Comparison of ENCODE assay signal across 1 cellular context in genomic region chr17:62065611-62066468, GRCh38.
TF ChIP-seq lines count a peak whose summit lies in the region.

No MANE protein-coding gene starts in this region.

TF ChIP-seq in K562, 482 proteins besides CTCF, POLR2A, EP300 and RAD21 (continued from another document and continues in another):
- TF ChIP-seq ZNF134 (CRISPR knock-in tag; conservative IDR thresholded peaks at IDR 0.05) (no peak), TAF1 (IDR thresholded peaks at IDR 0.05; ENCODE audit: control insufficient read depth, extremely low read depth, insufficient read depth, low read length, severe bottlenecking) (peak; percentile 82), KLF13 (tag; IDR thresholded peaks at IDR 0.05; ENCODE audit: borderline replicate concordance, low read depth) (no peak), NFXL1 (CRISPR knock-in tag; IDR thresholded peaks at IDR 0.05) (no peak), HNRNPLL (IDR thresholded peaks at IDR 0.05; ENCODE audit: low read depth, low read length, poor library complexity, severe bottlenecking) (no peak), SREBF1 (IDR thresholded peaks at IDR 0.05; ENCODE audit: borderline replicate concordance, low read depth, low read length) (0 out of 2 replicates have a peak, but pooled peaks have one; percentile 46), MAFG (tag; conservative IDR thresholded peaks at IDR 0.05) (no peak), E4F1 (CRISPR knock-in tag; IDR thresholded peaks at IDR 0.05; ENCODE audit: borderline replicate concordance) (no peak), TFAP4 (CRISPR knock-in tag; IDR thresholded peaks at IDR 0.05; ENCODE audit: borderline replicate concordance) (peak; percentile 100), PTRF (tag; IDR thresholded peaks at IDR 0.05) (no peak), TEAD1 (CRISPR knock-in tag; IDR thresholded peaks at IDR 0.05) (no peak), NR0B1 (IDR thresholded peaks at IDR 0.05; ENCODE audit: partially characterized antibody) (no peak), YY1 (IDR thresholded peaks at IDR 0.05; ENCODE audit: borderline replicate concordance in 1 of 3, control insufficient read depth in 1 of 3, extremely low read depth in 1 of 3, insufficient read depth in 3 of 3, insufficient read length in 1 of 3, insufficient replicate concordance in 2 of 3, low read depth in 1 of 3, low read length in 2 of 3) (peak; percentile 81 to 97 (median 93)), CLOCK (CRISPR knock-in tag; IDR thresholded peaks at IDR 0.05; ENCODE audit: borderline replicate concordance) (no peak), CAMTA2 (CRISPR knock-in tag; conservative IDR thresholded peaks at IDR 0.05) (no peak), PRPF4 (IDR thresholded peaks at IDR 0.05; ENCODE audit: insufficient read depth, low read depth, low read length, poor library complexity, severe bottlenecking) (no peak), MEF2A (IDR thresholded peaks at IDR 0.05; ENCODE audit: control insufficient read depth, low read depth, low read length) (no peak), ZBTB43 (CRISPR knock-in tag; IDR thresholded peaks at IDR 0.05) (no peak), ZNF655 (CRISPR knock-in tag; IDR thresholded peaks at IDR 0.05) (no peak), FIP1L1 (IDR thresholded peaks at IDR 0.05; ENCODE audit: low read depth, low read length, poor library complexity, severe bottlenecking) (peak; percentile 52), MYC (IDR thresholded peaks at IDR 0.05; ENCODE audit: low read depth, low read length) (peak; percentile 61; the same call in 1 of the 2 replicates), MYC (CRISPR knock-in tag; IDR thresholded peaks at IDR 0.05; ENCODE audit: borderline replicate concordance, low read depth) (peak; percentile 58; the same call in 1 of the 2 replicates), FOSL1 (tag; conservative IDR thresholded peaks at IDR 0.05) (no peak), ZNF785 (CRISPR knock-in tag; IDR thresholded peaks at IDR 0.05) (no peak), ELF4 (CRISPR knock-in tag; IDR thresholded peaks at IDR 0.05) (no peak), U2AF2 (optimal IDR thresholded peaks at IDR 0.05; ENCODE audit: low read depth, low read length) (no peak), BRD4 (IDR thresholded peaks at IDR 0.05) (no peak; the same call in 1 of the 2 replicates), ZNF197 (CRISPR knock-in tag; IDR thresholded peaks at IDR 0.05; ENCODE audit: low read depth) (no peak), PCBP1 (IDR thresholded peaks at IDR 0.05; ENCODE audit: low read depth, low read length, poor library complexity, severe bottlenecking) (no peak), ELK3 (CRISPR knock-in tag; IDR thresholded peaks at IDR 0.05) (no peak), SNIP1 (IDR thresholded peaks at IDR 0.05; ENCODE audit: low read depth) (peak; percentile 50; the same call in 1 of the 2 replicates), ZNF584 (CRISPR knock-in tag; IDR thresholded peaks at IDR 0.05; ENCODE audit: low read depth) (no peak), ZNF175 (CRISPR knock-in tag; IDR thresholded peaks at IDR 0.05; ENCODE audit: low read depth) (no peak), ETS1 (conservative IDR thresholded peaks at IDR 0.05; ENCODE audit: control insufficient read depth, low read depth, low read length) (peak; percentile 17; the same call in 1 of the 2 replicates), TEAD4 (IDR thresholded peaks at IDR 0.05; ENCODE audit: low read length) (peak; percentile 22; the same call in 1 of the 2 replicates), TEAD4 (CRISPR knock-in tag; IDR thresholded peaks at IDR 0.05; ENCODE audit: borderline replicate concordance) (no peak), CUX1 (CRISPR knock-in tag; IDR thresholded peaks at IDR 0.05) (no peak), ZFX (CRISPR knock-in tag; IDR thresholded peaks at IDR 0.05) (peak; percentile 86), SRSF9 (IDR thresholded peaks at IDR 0.05; ENCODE audit: borderline replicate concordance, low read depth, low read length) (no peak), NR4A1 (CRISPR knock-in tag; IDR thresholded peaks at IDR 0.05) (no peak), NR4A1 (tag; IDR thresholded peaks at IDR 0.05) (no peak), SREBF2 (CRISPR knock-in tag; IDR thresholded peaks at IDR 0.05) (no peak), RBM34 (IDR thresholded peaks at IDR 0.05; ENCODE audit: borderline replicate concordance, insufficient read depth, low read length) (no peak), USF1 (CRISPR knock-in tag; IDR thresholded peaks at IDR 0.05) (peak; percentile 99), ZNF140 (CRISPR knock-in tag; IDR thresholded peaks at IDR 0.05) (0 out of 2 replicates have a peak, but pooled peaks have one; percentile 33), ETV1 (tag; conservative IDR thresholded peaks at IDR 0.05; ENCODE audit: low read depth) (no peak), ZNF282 (CRISPR knock-in tag; IDR thresholded peaks at IDR 0.05) (no peak), ZNF253 (CRISPR knock-in tag; conservative IDR thresholded peaks at IDR 0.05) (no peak)
